11 cellular contexts compared by ENCODE assay signal in genomic region chr4:24753519-24753918, GRCh38. TPM values are rescaled to one million over a fixed set of nuclear protein-coding genes. Genes with fewer than 3 reads are reported as not detected.
A peak's percentile ranks its signal among the peaks of the same experiment; 100 is the strongest.
DNase-seq lines count a peak whose midpoint lies in the region; ATAC-seq, FAIRE-seq and TF ChIP-seq lines count a peak whose summit lies in the region.
"Had no signal": no experiment of that assay in that cellular context is flagged by ENCODE, and none has a peak within 500 bp of the region (broad histone marks: within the 10 kb centered on the region; RNA-seq: fewer than 3 reads in every experiment).

No MANE protein-coding gene starts in this region.

- H3K4me1 ChIP-seq in pancreas (no peaks in the 10 kb centered on the region), MM.1S (ENCODE audit: low read length) (no peaks in the 10 kb centered on the region)
- H3K4me1 ChIP-seq: left ventricle myocardium inferior had no signal

- H3K9me2 ChIP-seq in MM.1S (replicated peaks; ENCODE audit: insufficient read depth, low read length), result no peaks in the 10 kb centered on the region

- H3K79me2 ChIP-seq in MM.1S (ENCODE audit: low read length), result no peaks in the 10 kb centered on the region

- H4K20me1 ChIP-seq in MM.1S (ENCODE audit: insufficient read depth, low read length), result no peaks in the 10 kb centered on the region

- DNase-seq in AG08395 (ENCODE audit: low spot score), result peak; percentile 55
- DNase-seq in amniotic stem cell (lab: John Stamatoyannopoulos, UW), result peak; percentile 75
- no peak for DNase-seq in pancreas
- no peak for DNase-seq in MM.1S
- DNase-seq in Right ventricle myocardium inferior (ENCODE audit: missing footprints), result no peak
- DNase-seq in activated T-cell treated with anti-CD3 and anti-CD28 coated beads, Interleukin-2, amount 50 U/mL, for 1 hour, result no peak
- DNase-seq: activated CD4-positive, alpha-beta T cell treated with anti-CD3 and anti-CD28 coated beads for 4 hours; activated naive CD8-positive, alpha-beta T cell treated with anti-CD3 and anti-CD28 coated beads, Interleukin-2, amount 50 U/mL, for 24 hours; left ventricle myocardium inferior had no signal

- H3K4me3 ChIP-seq in pancreas (no peak overlapping the region), MM.1S (ENCODE audit: low read length) (no peak overlapping the region)
- H3K4me3 ChIP-seq: left ventricle myocardium inferior had no signal

- TF ChIP-seq CTCF in pancreas (IDR thresholded peaks at IDR 0.05), result no peak
- no peak for TF ChIP-seq CTCF in MM.1S (IDR thresholded peaks at IDR 0.05; ENCODE audit: low read length)

- no peak for FAIRE-seq in pancreas (lab: Jason Lieb, UNC)

- ATAC-seq in GM19025 (IDR thresholded peaks at IDR 0.05; ENCODE audit: low read depth, unreplicated experiment) (peak; percentile 60), HG03469 (IDR thresholded peaks at IDR 0.05; ENCODE audit: unreplicated experiment) (peak; percentile 87), pancreas (no peak), Right ventricle myocardium inferior (no peak)
- ATAC-seq: activated naive CD8-positive, alpha-beta T cell treated with anti-CD3 and anti-CD28 coated beads, Interleukin-2, amount 50 U/mL, for 24 hours had no signal

- H3K9me3 ChIP-seq in pancreas, result peaks cover 0 to 6% (median 0%) of the 10 kb centered on the region in 4 donors
- H3K9me3 ChIP-seq in MM.1S (replicated peaks; ENCODE audit: insufficient read depth, low read length), result no peaks in the 10 kb centered on the region

- no peaks in the 10 kb centered on the region for H3F3A ChIP-seq in MM.1S (ENCODE audit: insufficient read depth, low read length)

- H3K9ac ChIP-seq in MM.1S (ENCODE audit: low read length), result no peak overlapping the region

- H3K4me2 ChIP-seq in MM.1S (ENCODE audit: low read depth, low read length), result no peak overlapping the region

- H3K27ac ChIP-seq in pancreas (no peak overlapping the region), MM.1S (ENCODE audit: low read length) (no peak overlapping the region)
- H3K27ac ChIP-seq: left ventricle myocardium inferior had no signal

- no peaks in the 10 kb centered on the region for H3K36me3 ChIP-seq in pancreas
- no peaks in the 10 kb centered on the region for H3K36me3 ChIP-seq in MM.1S (replicated peaks; ENCODE audit: insufficient read depth, low read length)
- H3K36me3 ChIP-seq: left ventricle myocardium inferior had no signal

- 70 to 80% methylated on average over 1 of the region's 1 CpG for WGBS in pancreas, 2 donors

- H3K27me3 ChIP-seq in pancreas (no peaks in the 10 kb centered on the region), MM.1S (replicated peaks; ENCODE audit: insufficient read depth, low read length) (no peaks in the 10 kb centered on the region)

- intact Hi-C loops in pancreas (cut with DNase I) (no loop called here), Right ventricle myocardium inferior (cut with DNase I) (no loop called here)

- H2AFZ ChIP-seq in MM.1S (ENCODE audit: low read length), result no peak overlapping the region

RNA-seq across cellular contexts. Expression of gene SOD3, which starts 41.9 kb away (rescaled TPM):
- 10 to 100 TPM; 31.2 to 43.9 (median 37.6) TPM for total RNA-seq in pancreas
- polyA plus RNA-seq in pancreas, result 10 to 100 TPM; 21.2 to 38.6 TPM
- total RNA-seq in Right ventricle myocardium inferior, result 63.4 TPM

Comparison
In these comparisons a context has a peak if more than half of its experiments do, and no peak if none do; other contexts are left out.
1. DNase-seq: peak in AG08395 (single experiment) and amniotic stem cell (single experiment); none in pancreas (0 of 6), MM.1S (single experiment), Right ventricle myocardium inferior (single experiment) and activated T-cell treated with anti-CD3 and anti-CD28 coated beads, Interleukin-2, amount 50 U/mL, for 1 hour (single experiment).
2. ATAC-seq: peak in GM19025 (single experiment) and HG03469 (single experiment); none in pancreas (0 of 4) and Right ventricle myocardium inferior (single experiment).